In the genomic region with DNA sequence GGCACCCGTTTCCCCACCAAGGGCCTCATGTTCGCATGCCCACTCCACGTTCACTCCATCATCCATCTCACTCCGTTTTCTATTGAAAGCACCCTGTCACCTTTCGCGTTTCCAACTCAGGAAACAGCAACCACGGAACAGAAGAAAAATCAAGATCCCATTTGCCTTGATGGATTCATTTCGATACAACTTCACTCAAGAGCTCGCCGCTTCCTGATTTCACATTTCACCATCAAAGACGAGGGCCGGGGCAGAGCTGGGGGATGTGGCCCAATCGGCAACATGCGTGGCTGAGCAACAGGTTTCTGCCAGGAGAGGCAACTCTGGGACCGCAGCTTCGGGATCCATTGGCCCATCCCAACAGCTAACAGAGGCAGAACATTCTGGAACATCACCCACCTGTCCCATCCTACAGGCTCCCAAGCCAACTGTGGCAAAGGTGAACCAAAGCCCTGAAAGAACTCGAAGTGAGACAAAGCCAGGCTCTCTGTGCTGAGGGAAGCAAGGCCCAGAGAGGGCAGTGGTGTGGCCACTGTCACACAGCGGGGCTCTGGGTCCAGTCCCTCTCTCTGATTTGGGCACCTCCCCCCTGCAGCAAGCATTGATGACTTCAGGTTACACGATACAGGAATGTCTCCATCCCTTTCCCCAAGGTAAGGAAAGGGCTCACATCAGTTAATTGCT, we compare ENCODE assay signal across 17 cellular contexts. TPM values are rescaled to one million over a fixed set of nuclear protein-coding genes. Genes with fewer than 3 reads are reported as not detected.
DNase-seq lines count a peak whose midpoint lies in the region; ATAC-seq, FAIRE-seq and TF ChIP-seq lines count a peak whose summit lies in the region.
"Had no signal": no experiment of that assay in that cellular context is flagged by ENCODE, and none has a peak within 500 bp of the region (broad histone marks: within the 10 kb centered on the region; RNA-seq: fewer than 3 reads in every experiment).

No MANE protein-coding gene starts in this region.

- H3K9me3 ChIP-seq in HepG2 (ENCODE audit: low read length) = no peaks in the 10 kb centered on the region
- H3K9me3 ChIP-seq: esophagus muscularis mucosa, left lung, SJCRH30, vagina had no signal

- TF ChIP-seq POLR2A in HepG2 (IDR thresholded peaks at IDR 0.05; ENCODE audit: insufficient read depth in 1 of 2, low read depth in 2 of 2, low read length in 2 of 2) = no peak

- H3K27ac Mint-ChIP-seq in activated T-cell treated with anti-CD3 and anti-CD28 coated beads, Interleukin-2, amount 50 U/mL, for 24 hours = peak overlapping the region; percentile 91
- peak overlapping the region; percentile 91 for H3K27ac Mint-ChIP-seq in stimulated activated naive CD8-positive, alpha-beta T cell treated with anti-CD3 and anti-CD28 coated beads, Interleukin-15, Interleukin-2, amounts not matched to agents 100 ng/mL and 50 ng/mL, for 24 hours

- in situ Hi-C loops in HepG2 (cut with HindIII; ENCODE audit: extremely low pct_ligation_motif_present, low pct_unique_long_range_greater_than_20kb) = no loop called here

- no peak for TF ChIP-seq CTCF in HepG2 (CRISPR knock-in tag; IDR thresholded peaks at IDR 0.05)

- H3K27me3 ChIP-seq in HepG2 (ENCODE audit: control insufficient read depth in 1 of 2, insufficient read depth in 2 of 2, low read length in 2 of 2) = peaks cover 6 to 38% of the 10 kb centered on the region in 2 experiments; a peak in 4 of 5 replicates
- H3K27me3 ChIP-seq: esophagus muscularis mucosa, SJCRH30, vagina had no signal

- peaks cover 92% of the 10 kb centered on the region for H3K36me3 Mint-ChIP-seq in activated T-cell treated with anti-CD3 and anti-CD28 coated beads, Interleukin-2, amount 50 U/mL, for 24 hours (ENCODE audit: low read depth)
- H3K36me3 Mint-ChIP-seq in stimulated activated naive CD8-positive, alpha-beta T cell treated with anti-CD3 and anti-CD28 coated beads, Interleukin-15, Interleukin-2, amounts not matched to agents 100 ng/mL and 50 ng/mL, for 24 hours (ENCODE audit: low read depth) = peaks cover 60% of the 10 kb centered on the region

- peaks cover 93% of the 10 kb centered on the region for H3K4me1 Mint-ChIP-seq in activated T-cell treated with anti-CD3 and anti-CD28 coated beads, Interleukin-2, amount 50 U/mL, for 24 hours (ENCODE audit: low read depth)
- peaks cover 97% of the 10 kb centered on the region for H3K4me1 Mint-ChIP-seq in stimulated activated naive CD8-positive, alpha-beta T cell treated with anti-CD3 and anti-CD28 coated beads, Interleukin-15, Interleukin-2, amounts not matched to agents 100 ng/mL and 50 ng/mL, for 24 hours (ENCODE audit: low read depth)

- ATAC-seq in HepG2 (no peak), HG02588 (IDR thresholded peaks at IDR 0.05; ENCODE audit: unreplicated experiment) (no peak)
- ATAC-seq: left lung had no signal

- intact Hi-C loops in HepG2 (cut with micrococcal nuclease; ENCODE audit: unreplicated experiment) = no loop called here

- peak; percentile 60 for DNase-seq in activated naive CD4-positive, alpha-beta T cell treated with Interleukin-2 at 50 U/mL for 16 hours
- no peak for DNase-seq in activated naive CD4-positive, alpha-beta T cell (lab: John Stamatoyannopoulos, UW)
- peak; percentile 76 for DNase-seq in activated T-cell treated with anti-CD3 and anti-CD28 coated beads, Interleukin-2, amount 50 U/mL, for 24 hours
- DNase-seq in HepG2 (ENCODE audit: low spot score) = no peak
- DNase-seq in SKM-1 (lab: John Stamatoyannopoulos, UW; ENCODE audit: unreplicated experiment) = no peak
- DNase-seq in NCI-H524 (lab: John Stamatoyannopoulos, UW) = no peak
- DNase-seq: left lung, NCI-H1694, NCI-H774, SJCRH30 had no signal

- H3K79me2 ChIP-seq in HepG2 (ENCODE audit: insufficient read depth, low read length) = no peaks in the 10 kb centered on the region

- POLR2A ChIA-PET in HepG2 (lab: Yijun Ruan, JAX) = no interaction called here

- TF ChIP-seq EP300 in HepG2 (IDR thresholded peaks at IDR 0.05; ENCODE audit: low read depth in 2 of 2, low read length in 2 of 2) (no peak), HepG2 (CRISPR knock-in tag; IDR thresholded peaks at IDR 0.05; ENCODE audit: borderline replicate concordance) (no peak)

- no peak overlapping the region for H3K9ac ChIP-seq in HepG2 (ENCODE audit: insufficient read depth, low read depth, low read length)

- BruUV-seq in HepG2 (replicated peaks; lab: Mats Ljungman, UMichigan) = no TSS peak

- H3K9me3 Mint-ChIP-seq in activated T-cell treated with anti-CD3 and anti-CD28 coated beads, Interleukin-2, amount 50 U/mL, for 24 hours = no peaks in the 10 kb centered on the region
- H3K9me3 Mint-ChIP-seq in stimulated activated naive CD8-positive, alpha-beta T cell treated with anti-CD3 and anti-CD28 coated beads, Interleukin-15, Interleukin-2, amounts not matched to agents 100 ng/mL and 50 ng/mL, for 24 hours = no peaks in the 10 kb centered on the region
- H3K9me3 Mint-ChIP-seq: neural crest cell had no signal

- TF ChIP-seq RAD21 in HepG2 (CRISPR knock-in tag; IDR thresholded peaks at IDR 0.05) = no peak

- H2AFZ ChIP-seq in HepG2 (ENCODE audit: low read length) = no peak overlapping the region

- H3K4me3 ChIP-seq in HepG2 (replicated peaks in 1 of 3; ENCODE audit: insufficient read depth in 1 of 3, low read depth in 2 of 3, low read length in 3 of 3) = no peak overlapping the region
- H3K4me3 ChIP-seq: esophagus muscularis mucosa, left lung, SJCRH30, vagina had no signal

- H3K4me3 Mint-ChIP-seq in activated T-cell treated with anti-CD3 and anti-CD28 coated beads, Interleukin-2, amount 50 U/mL, for 24 hours = peak overlapping the region; percentile 35
- peak overlapping the region; percentile 69 for H3K4me3 Mint-ChIP-seq in stimulated activated naive CD8-positive, alpha-beta T cell treated with anti-CD3 and anti-CD28 coated beads, Interleukin-15, Interleukin-2, amounts not matched to agents 100 ng/mL and 50 ng/mL, for 24 hours
- H3K4me3 Mint-ChIP-seq: neural crest cell had no signal

- no peaks in the 10 kb centered on the region for H3K4me1 ChIP-seq in HepG2 (ENCODE audit: insufficient read depth, low read length)
- H3K4me1 ChIP-seq: SJCRH30 had no signal

- no peaks in the 10 kb centered on the region for H3K36me3 ChIP-seq in HepG2 (replicated peaks in 1 of 2; ENCODE audit: control insufficient read depth in 1 of 2, insufficient read depth in 2 of 2, low read length in 2 of 2)
- H3K36me3 ChIP-seq: esophagus muscularis mucosa, left lung, SJCRH30, vagina had no signal

- H4K20me1 ChIP-seq in HepG2 (ENCODE audit: insufficient read depth, low read length) = no peaks in the 10 kb centered on the region

- H3K27ac ChIP-seq in HepG2 (ENCODE audit: extremely low read length, insufficient read depth, low read length) = no peak overlapping the region
- H3K27ac ChIP-seq: esophagus muscularis mucosa, left lung, SJCRH30, vagina had no signal

- H3K27me3 Mint-ChIP-seq in activated T-cell treated with anti-CD3 and anti-CD28 coated beads, Interleukin-2, amount 50 U/mL, for 24 hours = no peaks in the 10 kb centered on the region
- no peaks in the 10 kb centered on the region for H3K27me3 Mint-ChIP-seq in stimulated activated naive CD8-positive, alpha-beta T cell treated with anti-CD3 and anti-CD28 coated beads, Interleukin-15, Interleukin-2, amounts not matched to agents 100 ng/mL and 50 ng/mL, for 24 hours

- no peak for FAIRE-seq in HepG2 (lab: Jason Lieb, UNC)

- CTCF ChIA-PET in HepG2 (lab: Yijun Ruan, JAX; ENCODE audit: low intra/inter-chr PET ratio, low total read pairs) = no interaction called here

- 52% methylated on average over 15 of the region's 19 CpGs for WGBS in HepG2 (ENCODE audit: low lambda C conversion rate)

- no peak overlapping the region for H3K4me2 ChIP-seq in HepG2 (ENCODE audit: low read depth, low read length)

TF ChIP-seq in HepG2, 621 proteins besides CTCF, POLR2A, EP300 and RAD21:
- no peak for TF ChIP-seq ETV6 (CRISPR knock-in tag; conservative IDR thresholded peaks at IDR 0.05)
- TF ChIP-seq ZNF768 (CRISPR knock-in tag; IDR thresholded peaks at IDR 0.05) = peak; percentile 85
- no peak for TF ChIP-seq ZNF564 (CRISPR knock-in tag; IDR thresholded peaks at IDR 0.05)

RNA-seq across cellular contexts. Expression of a gene that starts 36.2 kb away (rescaled TPM):
- not detected in 2 replicates for total RNA-seq in HepG2 (2016; rRNA removed; fragmentation: Illumina TruSeq; extraction: Trizol)
- not detected in 2 replicates for total RNA-seq in HepG2 (2016; cell fraction: cytosol; rRNA removed; fragmentation: Illumina TruSeq; extraction: Trizol; ENCODE audit: low read depth)
- total RNA-seq in HepG2 (2016; cell fraction: insoluble cytoplasmic fraction; rRNA removed; fragmentation: Illumina TruSeq; extraction: Trizol) = not detected in 2 replicates
- total RNA-seq in HepG2 (2016; cell fraction: membrane; rRNA removed; fragmentation: Illumina TruSeq; extraction: Trizol) = not detected in 2 replicates
- not detected in 2 replicates for total RNA-seq in HepG2 (2016; cell fraction: nucleus; rRNA removed; fragmentation: Illumina TruSeq; extraction: Trizol)
- not detected in 2 replicates for polyA plus RNA-seq in HepG2 (2011; rRNA removed)
- polyA plus RNA-seq in HepG2 (2011; cell fraction: cytosol; rRNA removed) = not detected in 2 replicates
- polyA plus RNA-seq in HepG2 (2011; cell fraction: nucleus; rRNA removed) = not detected in 2 replicates
- polyA plus RNA-seq in HepG2 (2012) = not detected in 2 replicates
- not detected in 2 replicates for polyA plus RNA-seq in HepG2 (2016; cell fraction: cytosol; fragmentation: Illumina TruSeq; extraction: Trizol; ENCODE audit: low read depth)
- not detected in 2 replicates for polyA plus RNA-seq in HepG2 (2016; cell fraction: insoluble cytoplasmic fraction; fragmentation: Illumina TruSeq; extraction: Trizol; ENCODE audit: low read depth)
- polyA plus RNA-seq in HepG2 (2016; cell fraction: membrane; fragmentation: Illumina TruSeq; extraction: Trizol; ENCODE audit: low read depth) = not detected in 2 replicates
- polyA plus RNA-seq in HepG2 (2016; cell fraction: nucleus; fragmentation: Illumina TruSeq; extraction: Trizol; ENCODE audit: insufficient read depth, low read depth) = not detected in 2 replicates
- not detected in 2 replicates for polyA minus RNA-seq in HepG2 (2011; rRNA and poly(A)+ RNA removed; ENCODE audit: low replicate concordance)
- polyA minus RNA-seq in HepG2 (2011; cell fraction: cytosol; rRNA and poly(A)+ RNA removed) = not detected in 2 replicates
- not detected in 2 replicates for polyA minus RNA-seq in HepG2 (2011; cell fraction: nucleus; rRNA and poly(A)+ RNA removed)
- total RNA-seq: neural crest cell, skeletal muscle tissue had no signal
- polyA plus RNA-seq: AG04450 had no signal

Comparison
In these comparisons a context has a peak if more than half of its experiments do, and no peak if none do; other contexts are left out.
1. DNase-seq: peak in activated naive CD4-positive, alpha-beta T cell treated with Interleukin-2 at 50 U/mL for 16 hours (single experiment) and activated T-cell treated with anti-CD3 and anti-CD28 coated beads, Interleukin-2, amount 50 U/mL, for 24 hours (single experiment); none in activated naive CD4-positive, alpha-beta T cell (0 of 4), HepG2 (single experiment), SKM-1 (single experiment) and NCI-H524 (0 of 2).